In the genomic region with DNA sequence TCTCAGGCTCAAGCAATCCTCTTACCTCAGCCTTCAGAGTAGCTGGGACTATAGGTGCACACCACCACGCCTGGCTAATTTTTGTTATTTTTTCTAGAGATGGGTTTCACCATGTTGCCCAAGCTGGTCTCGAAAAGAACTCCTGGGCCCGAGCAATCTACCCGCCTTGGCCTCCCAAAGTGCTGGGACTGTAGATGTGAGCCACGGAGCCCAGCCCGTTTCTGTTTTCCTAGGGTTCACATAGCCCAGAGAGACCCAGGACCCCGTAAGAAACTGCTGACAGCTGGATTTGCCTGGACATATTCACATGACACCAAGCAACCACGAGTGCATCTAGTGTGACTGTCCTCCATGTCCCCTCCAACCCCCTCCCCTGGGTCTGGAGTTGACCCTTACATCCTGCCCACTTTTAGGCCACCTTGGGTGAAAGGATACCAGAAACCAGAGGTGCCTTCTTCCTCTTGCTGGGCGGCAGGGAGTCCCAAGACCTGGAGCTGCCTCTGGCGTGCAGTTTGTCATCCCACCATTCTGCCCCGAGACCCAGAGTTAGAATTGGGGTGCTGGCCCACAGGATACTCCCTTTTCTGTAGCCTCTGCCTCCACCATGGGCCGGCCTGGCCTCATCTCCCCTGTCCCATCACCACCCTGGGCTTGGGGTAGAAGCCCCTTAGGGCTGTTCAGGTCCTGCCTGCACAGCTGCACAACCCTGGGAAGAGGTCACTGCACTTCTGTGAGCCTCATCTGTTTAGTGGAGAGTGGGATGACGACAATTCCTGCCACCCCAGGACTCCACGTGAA, we compare ENCODE assay signal across 20 cellular contexts. TPM values are rescaled to one million over a fixed set of nuclear protein-coding genes. Genes with fewer than 3 reads are reported as not detected.
DNase-seq lines count a peak whose midpoint lies in the region; ATAC-seq and TF ChIP-seq lines count a peak whose summit lies in the region.
"Had no signal": no experiment of that assay in that cellular context is flagged by ENCODE, and none has a peak within 500 bp of the region (broad histone marks: within the 10 kb centered on the region; RNA-seq: fewer than 3 reads in every experiment).

No MANE protein-coding gene starts in this region.

- H3K27ac ChIP-seq in heart left ventricle, result no peak overlapping the region
- no peak overlapping the region for H3K27ac ChIP-seq in left ventricle myocardium inferior (replicated peaks)
- peak overlapping the region; percentile 85 for H3K27ac ChIP-seq in WERI-Rb-1
- H3K27ac ChIP-seq in mesenchymal stem cell (ENCODE audit: low read length, poor library complexity, severe bottlenecking), result no peak overlapping the region
- no peak overlapping the region for H3K27ac ChIP-seq in spleen
- H3K27ac ChIP-seq: SJCRH30 had no signal

- no peak overlapping the region for H2AK5ac ChIP-seq in mesenchymal stem cell (ENCODE audit: low read length, severe bottlenecking)

- peaks cover 28% of the 10 kb centered on the region for H3K79me1 ChIP-seq in mesenchymal stem cell (replicated peaks; ENCODE audit: low read length, poor library complexity, severe bottlenecking)

- H3K4me3 ChIP-seq in heart left ventricle, result no peak overlapping the region
- H3K4me3 ChIP-seq in left ventricle myocardium inferior, result no peak overlapping the region
- no peak overlapping the region for H3K4me3 ChIP-seq in WERI-Rb-1 (ENCODE audit: low read depth, low read length)
- H3K4me3 ChIP-seq in mesenchymal stem cell (ENCODE audit: insufficient read depth in 1 of 2, low read depth in 1 of 2, low read length in 2 of 2), result no peak overlapping the region
- no peak overlapping the region for H3K4me3 ChIP-seq in spleen
- H3K4me3 ChIP-seq: BLaER1 treated with 17β-estradiol and CSF1 and Interleukin-3, amounts not matched to agents 10 nM and 100 nM; GM12878; GM23338; K562; SJCRH30 had no signal

- H2AFZ ChIP-seq in mesenchymal stem cell (ENCODE audit: low read depth, low read length), result no peak overlapping the region
- H2AFZ ChIP-seq: GM23338 had no signal

- no peak overlapping the region for H3K23ac ChIP-seq in mesenchymal stem cell (ENCODE audit: low read length in 2 of 2)

- TF ChIP-seq POLR2A in heart left ventricle (IDR thresholded peaks at IDR 0.05), result no peak
- no peak for TF ChIP-seq POLR2A in spleen (IDR thresholded peaks at IDR 0.05)

- peak overlapping the region; percentile 0 for H3K9ac ChIP-seq in mesenchymal stem cell (ENCODE audit: low read length)

- H3K27me3 ChIP-seq in heart left ventricle (no peaks in the 10 kb centered on the region), left ventricle myocardium inferior (ENCODE audit: low read depth) (no peaks in the 10 kb centered on the region), WERI-Rb-1 (ENCODE audit: insufficient read depth, low read depth, severe bottlenecking) (no peaks in the 10 kb centered on the region), mesenchymal stem cell (ENCODE audit: control insufficient read depth in 1 of 2, insufficient read depth in 1 of 2, low read length in 2 of 2) (no peaks in the 10 kb centered on the region), spleen (replicated peaks in 1 of 7) (peaks cover 0 to 11% (median 0%) of the 10 kb centered on the region in 7 donors)
- H3K27me3 ChIP-seq: SJCRH30 had no signal

- no peak overlapping the region for H2BK5ac ChIP-seq in mesenchymal stem cell (ENCODE audit: low read depth, low read length, poor library complexity, severe bottlenecking)

- H2BK120ac ChIP-seq in mesenchymal stem cell (ENCODE audit: low read depth, low read length), result no peak overlapping the region

- TF ChIP-seq CTCF in heart left ventricle (IDR thresholded peaks at IDR 0.05) (no peak), left ventricle myocardium inferior (IDR thresholded peaks at IDR 0.05; ENCODE audit: borderline replicate concordance) (no peak), WERI-Rb-1 (IDR thresholded peaks at IDR 0.05; ENCODE audit: low read depth, low read length) (no peak), spleen (IDR thresholded peaks at IDR 0.05 in 8 of 11, conservative IDR thresholded peaks at IDR 0.05 in 3 of 11) (no peak)

- 76 to 80% (median 79%) methylated on average over 13 to 14 of the region's 14 CpGs for WGBS in heart left ventricle, 4 donors
- WGBS in mesenchymal stem cell, result 83% methylated on average over 14 of the region's 14 CpGs
- 79 to 86% (median 81%) methylated on average over 14 of the region's 14 CpGs for WGBS in spleen, 5 donors

- intact Hi-C loops in heart left ventricle (cut with DNase I) (loop anchor here in 4 of 10 donors (5.0 to 10.0 kb wide), 3 partner anchors 33 to 475 kb away; a partner anchor contains a TSS), left ventricle myocardium inferior (cut with micrococcal nuclease) (no loop called here), spleen (cut with DNase I; ENCODE audit: low total_unique reads) (no loop called here)

- H3K4me1 ChIP-seq in heart left ventricle, result peaks cover 8 to 42% (median 33%) of the 10 kb centered on the region in 12 donors
- H3K4me1 ChIP-seq in left ventricle myocardium inferior, result peaks cover 45% of the 10 kb centered on the region
- H3K4me1 ChIP-seq in mesenchymal stem cell (ENCODE audit: control insufficient read depth, insufficient read depth, low read depth, low read length), result peaks cover 57% of the 10 kb centered on the region
- peaks cover 25 to 64% (median 47%) of the 10 kb centered on the region in 6 donors for H3K4me1 ChIP-seq in spleen

- no peak overlapping the region for H3K14ac ChIP-seq in mesenchymal stem cell (ENCODE audit: low read length in 2 of 2)

- H3K9me3 ChIP-seq in heart left ventricle (no peaks in the 10 kb centered on the region), left ventricle myocardium inferior (replicated peaks) (no peaks in the 10 kb centered on the region), WERI-Rb-1 (ENCODE audit: severe bottlenecking) (no peaks in the 10 kb centered on the region), mesenchymal stem cell (ENCODE audit: control insufficient read depth, low read length) (no peaks in the 10 kb centered on the region), spleen (no peaks in the 10 kb centered on the region)
- H3K9me3 ChIP-seq: BLaER1 treated with 17β-estradiol and CSF1 and Interleukin-3, amounts not matched to agents 10 nM and 100 nM; SJCRH30 had no signal

- H3K36me3 ChIP-seq in heart left ventricle, result peaks cover 0 to 57% (median 39%) of the 10 kb centered on the region in 9 donors
- peaks cover 58% of the 10 kb centered on the region for H3K36me3 ChIP-seq in left ventricle myocardium inferior
- peaks cover 26% of the 10 kb centered on the region for H3K36me3 ChIP-seq in WERI-Rb-1
- peaks cover 47 to 52% of the 10 kb centered on the region in 2 experiments for H3K36me3 ChIP-seq in mesenchymal stem cell (ENCODE audit: control insufficient read depth in 1 of 2, insufficient read depth in 2 of 2, low read depth in 1 of 2, low read length in 2 of 2)
- H3K36me3 ChIP-seq in spleen, result peaks cover 7 to 63% (median 53%) of the 10 kb centered on the region in 6 donors
- H3K36me3 ChIP-seq: SJCRH30 had no signal

- no peak overlapping the region for H2BK15ac ChIP-seq in mesenchymal stem cell (ENCODE audit: low read depth, poor library complexity, severe bottlenecking)

- H3K4me2 ChIP-seq in mesenchymal stem cell (ENCODE audit: low read length, poor library complexity, severe bottlenecking), result no peak overlapping the region
- H3K4me2 ChIP-seq: GM23338 had no signal

- no peak overlapping the region for H4K8ac ChIP-seq in mesenchymal stem cell (ENCODE audit: low read length)

- no peak overlapping the region for H4K91ac ChIP-seq in mesenchymal stem cell (ENCODE audit: low read length)

- no peak overlapping the region for H2BK12ac ChIP-seq in mesenchymal stem cell (ENCODE audit: low read length in 2 of 2)

- ATAC-seq in heart left ventricle, result no peak
- ATAC-seq: GM12878, GM23338, HCT116, K562 had no signal

- H3K4ac ChIP-seq in mesenchymal stem cell (ENCODE audit: low read depth in 1 of 2, low read length in 2 of 2), result no peak overlapping the region

- H3K18ac ChIP-seq in mesenchymal stem cell (ENCODE audit: low read depth in 1 of 2, low read length in 2 of 2), result no peak overlapping the region

- DNase-seq in heart left ventricle (peak in 3 of 5 donors; percentile 13 to 40 (median 20)), left ventricle myocardium inferior (no peak), WERI-Rb-1 (no peak), mesenchymal stem cell (no peak), spleen (peak; percentile 40), activated gamma-delta T cell treated with Interleukin-2 at 50 U/mL for 16 hours (no peak), nucleus accumbens (lab: John Stamatoyannopoulos, UW) (no peak), NCI-H1694 treated with DMSO at 0.1 percent for 48 hours (lab: John Stamatoyannopoulos, UW) (no peak)
- DNase-seq: DMS53, NCI-H1105, NCI-H2081 treated with DMSO at 0.1 percent for 48 hours, NCI-H774, SJCRH30 had no signal

RNA-seq across cellular contexts. Expression of a gene that starts 3.7 kb away (rescaled TPM):
- total RNA-seq in heart left ventricle (1 to 10 TPM in 8 of 9 donors, under 1 TPM in 1; 0.99 to 5.2 (median 1.5) TPM), left ventricle myocardium inferior (1.0 TPM), spleen (10 to 100 TPM in 1 of 7 donors, 1 to 10 TPM in 6; 5.7 to 10.9 (median 8.9) TPM)
- polyA plus RNA-seq in heart left ventricle (1 to 10 TPM; 1.3 to 2.9 TPM), spleen (1 to 10 TPM; 2.3 to 7.8 (median 7.0) TPM)
- 29.1 TPM for polyA plus RNA-seq in mesenchymal stem cell (2013, experiment 1 of 2)
- 26.9 TPM for polyA plus RNA-seq in mesenchymal stem cell (2013, experiment 2 of 2)

RNA-seq across cellular contexts. Expression of a gene that starts 5.0 kb away (rescaled TPM):
- 10 to 100 TPM in 8 of 9 donors, 1 to 10 TPM in 1; 9.7 to 39.2 (median 16.5) TPM for total RNA-seq in heart left ventricle
- 10 to 100 TPM; 24.7 to 77.4 TPM for polyA plus RNA-seq in heart left ventricle
- total RNA-seq in left ventricle myocardium inferior, result 14.7 TPM
- polyA plus RNA-seq in mesenchymal stem cell (2013, experiment 1 of 2), result 37.1 TPM
- polyA plus RNA-seq in mesenchymal stem cell (2013, experiment 2 of 2), result 35.4 TPM
- 10 to 100 TPM; 32.3 to 52.5 (median 37.2) TPM for total RNA-seq in spleen
- 10 to 100 TPM; 61.6 to 90.6 (median 83.0) TPM for polyA plus RNA-seq in spleen

RNA-seq across cellular contexts. Expression of a gene that starts 7.5 kb away (rescaled TPM):
- 100 to 1,000 TPM in 1 of 9 donors, 10 to 100 TPM in 8; 37.3 to 109 (median 52.3) TPM for total RNA-seq in heart left ventricle
- polyA plus RNA-seq in heart left ventricle, result 10 to 100 TPM; 37.2 to 54.0 TPM
- total RNA-seq in left ventricle myocardium inferior, result 52.9 TPM
- polyA plus RNA-seq in mesenchymal stem cell (2013, experiment 1 of 2), result 31.2 TPM
- 31.7 TPM for polyA plus RNA-seq in mesenchymal stem cell (2013, experiment 2 of 2)
- 10 to 100 TPM in 5 of 7 donors, 1 to 10 TPM in 2; 6.3 to 23.4 (median 13.9) TPM for total RNA-seq in spleen
- 1 to 10 TPM; 4.3 to 8.9 (median 8.7) TPM for polyA plus RNA-seq in spleen

RNA-seq across cellular contexts. Expression of a gene that starts 23.0 kb away (rescaled TPM):
- 10 to 100 TPM in 5 of 9 donors, 1 to 10 TPM in 4; 6.5 to 33.1 (median 11.8) TPM for total RNA-seq in heart left ventricle
- 10 to 100 TPM in 1 of 2 donors, 1 to 10 TPM in 1; 6.0 to 19.9 TPM for polyA plus RNA-seq in heart left ventricle
- 12.3 TPM for total RNA-seq in left ventricle myocardium inferior
- 318 TPM for polyA plus RNA-seq in mesenchymal stem cell (2013, experiment 1 of 2)
- polyA plus RNA-seq in mesenchymal stem cell (2013, experiment 2 of 2), result 313 TPM
- total RNA-seq in spleen, result 10 to 100 TPM in 2 of 7 donors, 1 to 10 TPM in 5; 4.7 to 15.7 (median 6.5) TPM
- polyA plus RNA-seq in spleen, result 1 to 10 TPM; 1.7 to 2.7 (median 2.0) TPM
- total RNA-seq: NCI-H460, RPMI7951 had no signal
- polyA plus RNA-seq: K562 had no signal

RNA-seq across cellular contexts. Expression of a gene that starts 31.7 kb away (rescaled TPM):
- total RNA-seq in heart left ventricle, result 10 to 100 TPM in 6 of 9 donors, 1 to 10 TPM in 3; 6.8 to 30.9 (median 13.1) TPM
- 10 to 100 TPM; 18.2 to 29.7 TPM for polyA plus RNA-seq in heart left ventricle
- 14.6 TPM for total RNA-seq in left ventricle myocardium inferior
- 14.6 TPM for polyA plus RNA-seq in mesenchymal stem cell (2013, experiment 1 of 2)
- 14.5 TPM for polyA plus RNA-seq in mesenchymal stem cell (2013, experiment 2 of 2)
- 1 to 10 TPM; 1.9 to 5.0 (median 4.0) TPM for total RNA-seq in spleen
- 1 to 10 TPM; 4.8 to 8.4 (median 7.4) TPM for polyA plus RNA-seq in spleen

Comparison
In these comparisons a context has a peak if more than half of its experiments do, and no peak if none do; other contexts are left out.
1. DNase-seq: peak in heart left ventricle (3 of 5) and spleen (single experiment); none in left ventricle myocardium inferior (single experiment), WERI-Rb-1 (single experiment), mesenchymal stem cell (single experiment), activated gamma-delta T cell treated with Interleukin-2 at 50 U/mL for 16 hours (single experiment), nucleus accumbens (0 of 56) and NCI-H1694 treated with DMSO at 0.1 percent for 48 hours (single experiment).